In genomic region chr12:92136883-92137582, GRCh38 we compare ENCODE assay signal across 8 cellular contexts. TPM values are rescaled to one million over a fixed set of nuclear protein-coding genes. Genes with fewer than 3 reads are reported as not detected.
A peak's percentile ranks its signal among the peaks of the same experiment; 100 is the strongest.
DNase-seq lines count a peak whose midpoint lies in the region; ATAC-seq and TF ChIP-seq lines count a peak whose summit lies in the region.

No MANE protein-coding gene starts in this region.

- H3K4me1 ChIP-seq in right cardiac atrium (ENCODE audit: control insufficient read depth, insufficient read depth, low read length): peaks cover 13% of the 10 kb centered on the region

- peak overlapping the region; percentile 91 for H3K27ac Mint-ChIP-seq in HFFc6
- H3K27ac Mint-ChIP-seq in activated CD4-positive, alpha-beta memory T cell treated with anti-CD3 and anti-CD28 coated beads for 36 hours: peak overlapping the region; percentile 91
- peak overlapping the region; percentile 99 to 100 for H3K27ac Mint-ChIP-seq in stimulated activated naive CD8-positive, alpha-beta T cell treated with anti-CD3 and anti-CD28 coated beads, Interleukin-15, amount 100 ng/mL, for 72 hours

- peaks cover 96% of the 10 kb centered on the region for H3K4me1 Mint-ChIP-seq in HFFc6 (ENCODE audit: low read depth)
- H3K4me1 Mint-ChIP-seq in activated CD4-positive, alpha-beta memory T cell treated with anti-CD3 and anti-CD28 coated beads for 36 hours (ENCODE audit: low read depth): peaks cover 66% of the 10 kb centered on the region
- peaks cover 58% of the 10 kb centered on the region for H3K4me1 Mint-ChIP-seq in stimulated activated naive CD8-positive, alpha-beta T cell treated with anti-CD3 and anti-CD28 coated beads, Interleukin-15, amount 100 ng/mL, for 72 hours

- CTCF ChIA-PET in activated CD4-positive, alpha-beta memory T cell treated with anti-CD3 and anti-CD28 coated beads for 36 hours (lab: Charles Lee): interaction anchor here (0.5 to 1.9 kb wide), 13 partner anchors 9 to 755 kb away, joined by 3 to 10 read pairs (median 4); partner anchors contain the start of gene BTG1

- peak overlapping the region; percentile 99 for H3K4me3 Mint-ChIP-seq in HFFc6
- H3K4me3 Mint-ChIP-seq in activated CD4-positive, alpha-beta memory T cell treated with anti-CD3 and anti-CD28 coated beads for 36 hours: peak overlapping the region; percentile 100
- peak overlapping the region; percentile 97 to 98 for H3K4me3 Mint-ChIP-seq in stimulated activated naive CD8-positive, alpha-beta T cell treated with anti-CD3 and anti-CD28 coated beads, Interleukin-15, amount 100 ng/mL, for 72 hours

- peak overlapping the region; percentile 70 for H3K4me3 ChIP-seq in right cardiac atrium (ENCODE audit: low read length)

- H3K9me3 ChIP-seq in right cardiac atrium (ENCODE audit: control insufficient read depth, low read length): no peaks in the 10 kb centered on the region

- peak; percentile 72 for DNase-seq in AG09319 (ENCODE audit: extremely low read depth, low read depth)
- peak; percentile 90 for DNase-seq in HFFc6
- no peak for DNase-seq in activated CD4-positive, alpha-beta memory T cell treated with anti-CD3 and anti-CD28 coated beads for 36 hours
- DNase-seq in right cardiac atrium: no peak
- DNase-seq in stimulated activated naive CD8-positive, alpha-beta T cell treated with anti-CD3 and anti-CD28 coated beads, Interleukin-15, amount 100 ng/mL, for 72 hours: peak in 1 of 2 donors; percentile 39
- DNase-seq in stimulated activated CD4-positive, alpha-beta T cell treated with anti-CD3 and anti-CD28 coated beads, Interleukin-4, amount 100 ng/mL, for 4 hours: no peak
- DNase-seq in cerebellar nuclear complex (lab: John Stamatoyannopoulos, UW): no peak

- peaks cover 35% of the 10 kb centered on the region for H3K36me3 Mint-ChIP-seq in HFFc6 (ENCODE audit: low read depth)
- peaks cover 66% of the 10 kb centered on the region for H3K36me3 Mint-ChIP-seq in activated CD4-positive, alpha-beta memory T cell treated with anti-CD3 and anti-CD28 coated beads for 36 hours

- ATAC-seq in right cardiac atrium (no peak), GM21423 (IDR thresholded peaks at IDR 0.05; ENCODE audit: unreplicated experiment) (no peak)
- peak; percentile 70 for ATAC-seq in stimulated activated naive CD8-positive, alpha-beta T cell treated with anti-CD3 and anti-CD28 coated beads, Interleukin-15, amount 100 ng/mL, for 72 hours

- TF ChIP-seq CTCF in AG09319 (IDR thresholded peaks at IDR 0.05; ENCODE audit: low read depth, low read length): no peak
- no peak for TF ChIP-seq CTCF in HFFc6 (IDR thresholded peaks at IDR 0.05)

- H3K27me3 ChIP-seq in right cardiac atrium (ENCODE audit: control insufficient read depth, insufficient read depth): no peaks in the 10 kb centered on the region

- POLR2A ChIA-PET in activated CD4-positive, alpha-beta memory T cell treated with anti-CD3 and anti-CD28 coated beads for 36 hours (lab: Charles Lee): interaction anchor here (0.8 to 7.2 kb wide), 8 partner anchors 8 to 358 kb away, joined by 3 to 154 read pairs (median 4); partner anchors contain the start of gene BTG1

- intact Hi-C loops in activated CD4-positive, alpha-beta memory T cell treated with anti-CD3 and anti-CD28 coated beads for 36 hours (cut with micrococcal nuclease): loop anchor here (1.0 to 5.0 kb wide), 8 partner anchors 9 to 434 kb away; no protein-coding TSS in a partner anchor
- intact Hi-C loops in right cardiac atrium (cut with DNase I): loop anchor here in 2 of 4 donors (10.0 kb wide), 4 partner anchors 52 to 752 kb away; no protein-coding TSS in a partner anchor

- no peaks in the 10 kb centered on the region for H3K9me3 Mint-ChIP-seq in HFFc6
- H3K9me3 Mint-ChIP-seq in activated CD4-positive, alpha-beta memory T cell treated with anti-CD3 and anti-CD28 coated beads for 36 hours: no peaks in the 10 kb centered on the region
- no peaks in the 10 kb centered on the region for H3K9me3 Mint-ChIP-seq in stimulated activated naive CD8-positive, alpha-beta T cell treated with anti-CD3 and anti-CD28 coated beads, Interleukin-15, amount 100 ng/mL, for 72 hours

- no peaks in the 10 kb centered on the region for H3K27me3 Mint-ChIP-seq in HFFc6 (ENCODE audit: insufficient read depth)
- no peaks in the 10 kb centered on the region for H3K27me3 Mint-ChIP-seq in activated CD4-positive, alpha-beta memory T cell treated with anti-CD3 and anti-CD28 coated beads for 36 hours
- H3K27me3 Mint-ChIP-seq in stimulated activated naive CD8-positive, alpha-beta T cell treated with anti-CD3 and anti-CD28 coated beads, Interleukin-15, amount 100 ng/mL, for 72 hours: no peaks in the 10 kb centered on the region

- 52% methylated on average over 3 of the region's 3 CpGs for WGBS in right cardiac atrium

- H3K27ac ChIP-seq in right cardiac atrium (ENCODE audit: low read length): peak overlapping the region; percentile 42

RNA-seq across cellular contexts. Expression of gene BTG1, which starts 8.6 kb away (rescaled TPM):
- total RNA-seq in HFFc6 (2021; fragmentation: NEBNext Ultra II Directional; extraction: Animal tissue kit (Norgen Biotek cat#: 25700)): 10 to 100 TPM; 38.7 to 49.9 (median 45.3) TPM
- total RNA-seq in activated CD4-positive, alpha-beta memory T cell treated with anti-CD3 and anti-CD28 coated beads for 36 hours: 100 to 1,000 TPM; 137 to 144 TPM
- total RNA-seq in right cardiac atrium: 100 to 1,000 TPM in 3 of 4 donors, 10 to 100 TPM in 1; 95.7 to 147 (median 134) TPM
- 59.5 TPM for polyA plus RNA-seq in right cardiac atrium

Comparison
In these comparisons a context has a peak if more than half of its experiments do, and no peak if none do; other contexts are left out.
1. DNase-seq: peak in AG09319 (single experiment) and HFFc6 (single experiment); none in activated CD4-positive, alpha-beta memory T cell treated with anti-CD3 and anti-CD28 coated beads for 36 hours (single experiment), right cardiac atrium (0 of 3), stimulated activated CD4-positive, alpha-beta T cell treated with anti-CD3 and anti-CD28 coated beads, Interleukin-4, amount 100 ng/mL, for 4 hours (0 of 2) and cerebellar nuclear complex (0 of 2).
2. Peak in every context shown above with its lines, with median percentiles within 50 percentile points of each other: H3K27ac Mint-ChIP-seq and H3K4me3 Mint-ChIP-seq.